In genomic region chr6:85118233-85118632, GRCh38 we compare ENCODE assay signal across 24 cellular contexts.
DNase-seq lines count a peak whose midpoint lies in the region; ATAC-seq and TF ChIP-seq lines count a peak whose summit lies in the region.
"Had no signal": no experiment of that assay in that cellular context is flagged by ENCODE, and none has a peak within 500 bp of the region (broad histone marks: within the 10 kb centered on the region; RNA-seq: fewer than 3 reads in every experiment).

No MANE protein-coding gene starts in this region.

- H3K36me3 Mint-ChIP-seq in chondrocyte (ENCODE audit: low read depth) = no peaks in the 10 kb centered on the region
- no peaks in the 10 kb centered on the region for H3K36me3 Mint-ChIP-seq in naive thymus-derived CD4-positive, alpha-beta T cell
- H3K36me3 Mint-ChIP-seq: activated CD8-positive, alpha-beta memory T cell treated with anti-CD3 and anti-CD28 coated beads, Interleukin-2, amount 10 ng/mL, durations not matched to agents 7 days and 5 days had no signal

- peaks cover 25% of the 10 kb centered on the region for H3K27me3 Mint-ChIP-seq in chondrocyte (ENCODE audit: low read depth)
- peaks cover 0 to 6% (median 0%) of the 10 kb centered on the region in 5 donors for H3K27me3 Mint-ChIP-seq in naive thymus-derived CD4-positive, alpha-beta T cell
- H3K27me3 Mint-ChIP-seq: activated CD8-positive, alpha-beta memory T cell treated with anti-CD3 and anti-CD28 coated beads, Interleukin-2, amount 10 ng/mL, durations not matched to agents 7 days and 5 days; activated naive CD8-positive, alpha-beta T cell treated with anti-CD3 and anti-CD28 coated beads, Interleukin-2, amount 50 U/mL, for 24 hours had no signal

- H3K4me2 ChIP-seq in DOHH2 (ENCODE audit: low read length) = no peak overlapping the region
- H3K4me2 ChIP-seq in Loucy (ENCODE audit: low read depth, low read length, poor library complexity, severe bottlenecking) = no peak overlapping the region
- no peak overlapping the region for H3K4me2 ChIP-seq in osteoblast (ENCODE audit: insufficient read depth, low read length)
- H3K4me2 ChIP-seq: PC-9 had no signal

- intact Hi-C loops in naive thymus-derived CD4-positive, alpha-beta T cell (cut with micrococcal nuclease) = no loop called here

- H3K4me3 ChIP-seq in DOHH2 (ENCODE audit: low read length) = no peak overlapping the region
- H3K4me3 ChIP-seq in Loucy (ENCODE audit: low read length, poor library complexity, severe bottlenecking) = no peak overlapping the region
- H3K4me3 ChIP-seq in osteoblast (ENCODE audit: insufficient read depth, low read length) = no peak overlapping the region
- no peak overlapping the region for H3K4me3 ChIP-seq in naive thymus-derived CD4-positive, alpha-beta T cell (ENCODE audit: low read length)
- H3K4me3 ChIP-seq: breast epithelium, HAP-1, lung, PC-9, SJSA1 had no signal

- POLR2A ChIA-PET in naive thymus-derived CD4-positive, alpha-beta T cell (lab: Charles Lee) = no interaction called here

- H3K36me3 ChIP-seq in DOHH2 (ENCODE audit: control insufficient read depth, low read length) (no peaks in the 10 kb centered on the region), Loucy (ENCODE audit: insufficient read depth, low read length) (no peaks in the 10 kb centered on the region), osteoblast (ENCODE audit: insufficient read depth, low read length) (no peaks in the 10 kb centered on the region)
- no peaks in the 10 kb centered on the region for H3K36me3 ChIP-seq in naive thymus-derived CD4-positive, alpha-beta T cell (ENCODE audit: control insufficient read depth in 2 of 3, insufficient read depth in 3 of 3, low read length in 3 of 3)
- H3K36me3 ChIP-seq: breast epithelium, HAP-1, SJSA1 had no signal

- H3K9me3 ChIP-seq in DOHH2 (ENCODE audit: control insufficient read depth, insufficient read depth, low read length) = no peaks in the 10 kb centered on the region
- H3K9me3 ChIP-seq in Loucy (ENCODE audit: insufficient read depth, low read depth, low read length) = no peaks in the 10 kb centered on the region
- H3K9me3 ChIP-seq in osteoblast (ENCODE audit: low read depth, low read length) = no peaks in the 10 kb centered on the region
- no peaks in the 10 kb centered on the region for H3K9me3 ChIP-seq in naive thymus-derived CD4-positive, alpha-beta T cell (ENCODE audit: control insufficient read depth in 2 of 3, low read length in 3 of 3)
- H3K9me3 ChIP-seq: breast epithelium, HAP-1, SJSA1 had no signal

- H3K4me1 ChIP-seq in DOHH2 (ENCODE audit: control insufficient read depth, low read length) (no peaks in the 10 kb centered on the region), Loucy (ENCODE audit: insufficient read depth, low read length, poor library complexity, severe bottlenecking) (no peaks in the 10 kb centered on the region), osteoblast (ENCODE audit: insufficient read depth, low read length) (peaks cover 11% of the 10 kb centered on the region)
- no peaks in the 10 kb centered on the region for H3K4me1 ChIP-seq in naive thymus-derived CD4-positive, alpha-beta T cell (ENCODE audit: control insufficient read depth in 2 of 2, insufficient read depth in 2 of 2, low read length in 2 of 2)
- H3K4me1 ChIP-seq: breast epithelium, HAP-1, parathyroid adenoma had no signal

- no peak for ATAC-seq in naive thymus-derived CD4-positive, alpha-beta T cell
- ATAC-seq: activated CD8-positive, alpha-beta memory T cell treated with anti-CD3 and anti-CD28 coated beads, Interleukin-2, amount 10 ng/mL, durations not matched to agents 7 days and 5 days; activated naive CD8-positive, alpha-beta T cell treated with anti-CD3 and anti-CD28 coated beads, Interleukin-2, amount 50 U/mL, for 24 hours; esophagus mucosa had no signal

- H3K27me3 ChIP-seq in DOHH2 (ENCODE audit: control insufficient read depth, low read length) (no peaks in the 10 kb centered on the region), Loucy (ENCODE audit: insufficient read depth, low read length, poor library complexity, severe bottlenecking) (no peaks in the 10 kb centered on the region), osteoblast (ENCODE audit: insufficient read depth, low read length) (no peaks in the 10 kb centered on the region)
- no peaks in the 10 kb centered on the region for H3K27me3 ChIP-seq in naive thymus-derived CD4-positive, alpha-beta T cell (ENCODE audit: control insufficient read depth in 2 of 2, insufficient read depth in 2 of 2, low read length in 2 of 2)
- H3K27me3 ChIP-seq: breast epithelium, SJSA1 had no signal

- CTCF ChIA-PET in naive thymus-derived CD4-positive, alpha-beta T cell (lab: Charles Lee) = no interaction called here

- H3K9me2 ChIP-seq in DOHH2 (replicated peaks; ENCODE audit: control insufficient read depth, low read length) (no peaks in the 10 kb centered on the region), Loucy (replicated peaks; ENCODE audit: low read depth, low read length) (no peaks in the 10 kb centered on the region)

- DNase-seq in chondrocyte (ENCODE audit: low spot score) (no peak), osteoblast (ENCODE audit: insufficient read length, low spot score, missing footprints) (no peak), inferior parietal cortex (ENCODE audit: extremely low spot score) (no peak)
- DNase-seq in naive thymus-derived CD4-positive, alpha-beta T cell = no peak
- no peak for DNase-seq in effector CD8-positive, alpha-beta T cell (lab: John Stamatoyannopoulos, UW)
- DNase-seq: activated CD8-positive, alpha-beta memory T cell treated with anti-CD3 and anti-CD28 coated beads, Interleukin-2, amount 10 ng/mL, durations not matched to agents 7 days and 5 days; activated naive CD8-positive, alpha-beta T cell treated with anti-CD3 and anti-CD28 coated beads, Interleukin-2, amount 50 U/mL, for 24 hours; C1 segment of cervical spinal cord; dermis blood vessel endothelial cell; MV-4-11; NCI-H2081; NCI-H526; PC-9; stimulated activated CD4-positive, alpha-beta T cell treated with anti-CD3 and anti-CD28 coated beads, Interleukin-4, amount 100 ng/mL, for 24 hours had no signal

- H2AFZ ChIP-seq in Loucy (ENCODE audit: low read length) (no peak overlapping the region), osteoblast (ENCODE audit: low read length) (no peak overlapping the region)
- H2AFZ ChIP-seq: parathyroid adenoma, PC-9 had no signal

- no peaks in the 10 kb centered on the region for H3K79me2 ChIP-seq in DOHH2 (ENCODE audit: control insufficient read depth, low read length)
- no peaks in the 10 kb centered on the region for H3K79me2 ChIP-seq in Loucy (ENCODE audit: insufficient read depth, low read length)
- no peaks in the 10 kb centered on the region for H3K79me2 ChIP-seq in osteoblast (ENCODE audit: insufficient read depth, low read length)
- H3K79me2 ChIP-seq: parathyroid adenoma had no signal

- TF ChIP-seq CTCF in DOHH2 (IDR thresholded peaks at IDR 0.05; ENCODE audit: low read depth, low read length, poor library complexity, severe bottlenecking) (peak; percentile 27), Loucy (conservative IDR thresholded peaks at IDR 0.05; ENCODE audit: low read length) (peak; percentile 64), chondrocyte (IDR thresholded peaks at IDR 0.05) (peak; percentile 17), osteoblast (IDR thresholded peaks at IDR 0.05; ENCODE audit: extremely low read depth, low read depth, low read length) (peak; percentile 32)

- H3K9me3 Mint-ChIP-seq in chondrocyte (ENCODE audit: low read depth) = no peaks in the 10 kb centered on the region
- H3K9me3 Mint-ChIP-seq in naive thymus-derived CD4-positive, alpha-beta T cell = peaks cover 0 to 6% (median 0%) of the 10 kb centered on the region in 11 donors
- H3K9me3 Mint-ChIP-seq: activated naive CD8-positive, alpha-beta T cell treated with anti-CD3 and anti-CD28 coated beads, Interleukin-2, amount 50 U/mL, for 24 hours; activated T-helper 2 cell treated with anti-CD3 and anti-CD28 coated beads, Interferon-gamma antibody, Interleukin-2, Interleukin-4, amounts not matched to agents 10 μg/mL and 5 μg/mL and 100 μg/mL, durations not matched to agents 14 hours and 24 hours and 36 hours had no signal

- no peak overlapping the region for H3K27ac Mint-ChIP-seq in chondrocyte (ENCODE audit: unreplicated experiment)
- H3K27ac Mint-ChIP-seq in naive thymus-derived CD4-positive, alpha-beta T cell = no peak overlapping the region
- H3K27ac Mint-ChIP-seq: activated CD8-positive, alpha-beta memory T cell treated with anti-CD3 and anti-CD28 coated beads, Interleukin-2, amount 10 ng/mL, durations not matched to agents 7 days and 5 days; activated naive CD8-positive, alpha-beta T cell treated with anti-CD3 and anti-CD28 coated beads, Interleukin-2, amount 50 U/mL, for 24 hours; activated T-helper 2 cell treated with anti-CD3 and anti-CD28 coated beads, Interferon-gamma antibody, Interleukin-2, Interleukin-4, amounts not matched to agents 10 μg/mL and 5 μg/mL and 100 μg/mL, durations not matched to agents 14 hours and 24 hours and 36 hours had no signal

- no peaks in the 10 kb centered on the region for H3F3A ChIP-seq in DOHH2 (ENCODE audit: control insufficient read depth, insufficient read depth)
- no peaks in the 10 kb centered on the region for H3F3A ChIP-seq in Loucy (ENCODE audit: low read depth)

- H4K20me1 ChIP-seq in DOHH2 (ENCODE audit: control insufficient read depth, insufficient read depth, low read depth, low read length) = no peaks in the 10 kb centered on the region
- no peaks in the 10 kb centered on the region for H4K20me1 ChIP-seq in Loucy (ENCODE audit: insufficient read depth, low read length, poor library complexity, severe bottlenecking)
- H4K20me1 ChIP-seq in osteoblast (ENCODE audit: insufficient read depth, low read length) = no peaks in the 10 kb centered on the region

- no peak overlapping the region for H3K4me3 Mint-ChIP-seq in chondrocyte (ENCODE audit: unreplicated experiment)
- no peak overlapping the region for H3K4me3 Mint-ChIP-seq in naive thymus-derived CD4-positive, alpha-beta T cell
- H3K4me3 Mint-ChIP-seq: activated CD8-positive, alpha-beta memory T cell treated with anti-CD3 and anti-CD28 coated beads, Interleukin-2, amount 10 ng/mL, durations not matched to agents 7 days and 5 days; activated naive CD8-positive, alpha-beta T cell treated with anti-CD3 and anti-CD28 coated beads, Interleukin-2, amount 50 U/mL, for 24 hours had no signal

- H3K27ac ChIP-seq in DOHH2 (ENCODE audit: low read depth, low read length) = no peak overlapping the region
- H3K27ac ChIP-seq in osteoblast (ENCODE audit: low read depth, low read length) = no peak overlapping the region
- H3K27ac ChIP-seq in naive thymus-derived CD4-positive, alpha-beta T cell (ENCODE audit: low read depth, low read length) = no peak overlapping the region
- H3K27ac ChIP-seq: breast epithelium, HL-60, parathyroid adenoma, PC-9, SJSA1 had no signal

- no peak overlapping the region for H3K9ac ChIP-seq in Loucy (ENCODE audit: low read depth, low read length, poor library complexity, severe bottlenecking)
- H3K9ac ChIP-seq: parathyroid adenoma had no signal

- H3K4me1 Mint-ChIP-seq in chondrocyte (ENCODE audit: low read depth) = no peaks in the 10 kb centered on the region
- no peaks in the 10 kb centered on the region for H3K4me1 Mint-ChIP-seq in naive thymus-derived CD4-positive, alpha-beta T cell
- H3K4me1 Mint-ChIP-seq: activated CD8-positive, alpha-beta memory T cell treated with anti-CD3 and anti-CD28 coated beads, Interleukin-2, amount 10 ng/mL, durations not matched to agents 7 days and 5 days; activated naive CD8-positive, alpha-beta T cell treated with anti-CD3 and anti-CD28 coated beads, Interleukin-2, amount 50 U/mL, for 24 hours had no signal
